12 cellular contexts compared by ENCODE assay signal in genomic region chr15:52252781-52253180, GRCh38. TPM values are rescaled to one million over a fixed set of nuclear protein-coding genes. Genes with fewer than 3 reads are reported as not detected.
DNase-seq lines count a peak whose midpoint lies in the region; ATAC-seq and TF ChIP-seq lines count a peak whose summit lies in the region.
"Had no signal": no experiment of that assay in that cellular context is flagged by ENCODE, and none has a peak within 500 bp of the region (broad histone marks: within the 10 kb centered on the region; RNA-seq: fewer than 3 reads in every experiment).

No MANE protein-coding gene starts in this region.

- H3K9me3 ChIP-seq in colonic mucosa: no peaks in the 10 kb centered on the region
- no peaks in the 10 kb centered on the region for H3K9me3 ChIP-seq in osteoblast (ENCODE audit: low read depth, low read length)
- H3K9me3 ChIP-seq: testis had no signal

- ATAC-seq in GM18519 (IDR thresholded peaks at IDR 0.05; ENCODE audit: low FRiP score, unreplicated experiment): no peak

- peak overlapping the region; percentile 61 for H3K4me2 ChIP-seq in osteoblast (ENCODE audit: insufficient read depth, low read length)

- H3K9ac ChIP-seq in colonic mucosa (ENCODE audit: low read depth in 2 of 2, low read length in 2 of 2): no peak overlapping the region
- H3K9ac ChIP-seq: parathyroid adenoma had no signal

- H4K20me1 ChIP-seq in osteoblast (ENCODE audit: insufficient read depth, low read length): no peaks in the 10 kb centered on the region

- no peaks in the 10 kb centered on the region for H3K36me3 ChIP-seq in colonic mucosa
- H3K36me3 ChIP-seq in osteoblast (ENCODE audit: insufficient read depth, low read length): no peaks in the 10 kb centered on the region

- intact Hi-C loops in colonic mucosa (cut with DNase I): no loop called here

- H3K4me1 ChIP-seq in colonic mucosa: no peaks in the 10 kb centered on the region
- H3K4me1 ChIP-seq in osteoblast (ENCODE audit: insufficient read depth, low read length): peaks cover 39% of the 10 kb centered on the region
- H3K4me1 ChIP-seq: parathyroid adenoma, testis had no signal

- H3K27me3 ChIP-seq in colonic mucosa (no peaks in the 10 kb centered on the region), osteoblast (ENCODE audit: insufficient read depth, low read length) (peaks cover 15% of the 10 kb centered on the region)
- H3K27me3 ChIP-seq: testis had no signal

- peak overlapping the region; percentile 22 for H2AFZ ChIP-seq in osteoblast (ENCODE audit: low read length)
- H2AFZ ChIP-seq: parathyroid adenoma had no signal

- no peak overlapping the region for H3K4me3 ChIP-seq in colonic mucosa
- no peak overlapping the region for H3K4me3 ChIP-seq in osteoblast (ENCODE audit: insufficient read depth, low read length)
- H3K4me3 ChIP-seq: testis had no signal

- DNase-seq in COLO829 (ENCODE audit: low spot score) (peak; percentile 75), NCI-H226 (peak; percentile 91), colonic mucosa (no peak), osteoblast (ENCODE audit: insufficient read length, low spot score, missing footprints) (peak; percentile 92), pons (ENCODE audit: low spot score) (no peak), NCI-H526 (lab: John Stamatoyannopoulos, UW) (no peak), NCI-H146 (lab: John Stamatoyannopoulos, UW) (no peak)
- DNase-seq: erythroblast, NCI-H1694 treated with DMSO at 0.1 percent for 48 hours, testis had no signal

- H3K79me2 ChIP-seq in osteoblast (ENCODE audit: insufficient read depth, low read length): no peaks in the 10 kb centered on the region
- H3K79me2 ChIP-seq: parathyroid adenoma had no signal

- peak overlapping the region; percentile 40 for H3K27ac ChIP-seq in colonic mucosa
- peak overlapping the region; percentile 54 for H3K27ac ChIP-seq in osteoblast (ENCODE audit: low read depth, low read length)
- H3K27ac ChIP-seq: parathyroid adenoma, testis had no signal

- TF ChIP-seq CTCF in colonic mucosa (IDR thresholded peaks at IDR 0.05): no peak
- TF ChIP-seq CTCF in osteoblast (IDR thresholded peaks at IDR 0.05; ENCODE audit: extremely low read depth, low read depth, low read length): no peak

RNA-seq across cellular contexts. Expression of gene MYO5C, which starts 42.8 kb away (rescaled TPM):
- total RNA-seq in colonic mucosa: 100 to 1,000 TPM in 1 of 2 donors, 10 to 100 TPM in 1; 71.4 to 102 TPM
- total RNA-seq in osteoblast: under 0.01 TPM in 2 replicates

Comparison
In these comparisons a context has a peak if more than half of its experiments do, and no peak if none do; other contexts are left out.
1. DNase-seq: peak in COLO829 (single experiment), NCI-H226 (single experiment) and osteoblast (single experiment); none in colonic mucosa (single experiment), pons (single experiment), NCI-H526 (0 of 2) and NCI-H146 (single experiment).
2. RNA of gene MYO5C, which starts 42.8 kb away (total RNA-seq): 71.4 to 102 TPM in colonic mucosa; under 0.01 TPM in osteoblast; every median in the first group is over 10 times any median in the second.